In the genomic region with DNA sequence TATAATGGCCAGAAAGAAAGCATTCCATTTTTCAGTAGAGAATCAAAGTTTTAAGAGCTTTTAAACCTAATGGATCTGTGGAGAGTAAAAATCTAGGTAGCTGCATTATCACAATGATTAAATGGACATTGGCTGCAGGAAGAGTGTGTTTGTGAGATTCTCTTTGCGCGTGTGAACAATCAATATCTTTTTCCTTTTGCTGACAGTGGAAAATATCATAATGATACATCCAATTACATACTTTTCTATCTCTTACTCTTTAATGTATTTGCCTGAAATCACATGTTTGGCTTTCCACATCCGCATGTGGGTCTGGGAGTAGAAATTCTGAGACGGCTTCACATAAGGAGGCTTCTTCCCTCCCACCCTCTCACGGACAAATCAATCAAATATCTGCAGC, we compare ENCODE assay signal across 30 cellular contexts.
DNase-seq lines count a peak whose midpoint lies in the region; ATAC-seq and TF ChIP-seq lines count a peak whose summit lies in the region.
"Had no signal": no experiment of that assay in that cellular context is flagged by ENCODE, and none has a peak within 500 bp of the region (broad histone marks: within the 10 kb centered on the region; RNA-seq: fewer than 3 reads in every experiment).

No MANE protein-coding gene starts in this region.

- peak overlapping the region; percentile 78 to 93 for H3K27ac Mint-ChIP-seq in activated naive CD4-positive, alpha-beta T cell treated with anti-CD3 and anti-CD28 coated beads, Interleukin-2, amount 50 U/mL, for 72 hours
- peak overlapping the region; percentile 86 for H3K27ac Mint-ChIP-seq in activated T-helper 17 cell treated with anti-CD3 and anti-CD28 coated beads, Interleukin-2, amount 50 U/mL, for 72 hours

- DNase-seq in SK-N-SH (no peak), NAMALWA (ENCODE audit: low spot score) (no peak), SKM-1 treated with dmso at 0.1 percent for 144 hours (lab: John Stamatoyannopoulos, UW; ENCODE audit: unreplicated experiment) (no peak)
- DNase-seq in activated naive CD4-positive, alpha-beta T cell treated with anti-CD3 and anti-CD28 coated beads, Interleukin-2, amount 50 U/mL, for 72 hours (ENCODE audit: low spot score in 2 of 2): no peak
- no peak for DNase-seq in activated naive CD4-positive, alpha-beta T cell (lab: John Stamatoyannopoulos, UW)
- DNase-seq: activated CD4-positive, alpha-beta T cell treated with anti-CD3 and anti-CD28 coated beads, Interleukin-2, amount 10 ng/mL, durations not matched to agents 24 days and 14 days; Calu3; cortex of kidney; DMS79 treated with DMSO at 0.1 percent for 48 hours; effector memory CD8-positive, alpha-beta T cell; GF-D8; left cardiac atrium; NCI-H1436 treated with DMSO at 0.1 percent for 48 hours; NCI-H2107; NCI-H748 treated with DMSO at 0.1 percent for 48 hours; posterior cingulate gyrus; right cardiac atrium; stimulated activated CD4-positive, alpha-beta T cell treated with anti-CD3 and anti-CD28 coated beads, Interleukin-12 subunit alpha, Interleukin-12 subunit beta, amount 100 ng/mL, for 4 hours; stimulated activated CD4-positive, alpha-beta T cell treated with anti-CD3 and anti-CD28 coated beads, Interleukin-4, amount 100 ng/mL, for 24 hours had no signal

- POLR2A ChIA-PET in SK-N-SH (lab: Yijun Ruan, JAX): no interaction called here

- H3K27ac ChIP-seq in SK-N-SH (ENCODE audit: low read depth in 2 of 2, low read length in 1 of 2): no peak overlapping the region
- H3K27ac ChIP-seq: 22Rv1, ascending aorta, RWPE1, suprapubic skin, VCaP had no signal

- H3K79me2 ChIP-seq in SK-N-SH (ENCODE audit: insufficient read depth): no peaks in the 10 kb centered on the region

- peaks cover 8% of the 10 kb centered on the region for H3F3A ChIP-seq in SK-N-SH (replicated peaks; ENCODE audit: insufficient read depth)

- peaks cover 12 to 40% of the 10 kb centered on the region in 2 donors for H3K36me3 Mint-ChIP-seq in activated naive CD4-positive, alpha-beta T cell treated with anti-CD3 and anti-CD28 coated beads, Interleukin-2, amount 50 U/mL, for 72 hours
- peaks cover 5% of the 10 kb centered on the region for H3K36me3 Mint-ChIP-seq in activated T-helper 17 cell treated with anti-CD3 and anti-CD28 coated beads, Interleukin-2, amount 50 U/mL, for 72 hours (ENCODE audit: low read depth)
- H3K36me3 Mint-ChIP-seq: stimulated activated memory B cell treated with anti-CD40 and anti-IgM and Interleukin-4, amounts not matched to agents 10 μg/mL and 1 μg/mL and 100 μg/mL, for 72 hours had no signal

- H3K27me3 Mint-ChIP-seq in activated T-helper 17 cell treated with anti-CD3 and anti-CD28 coated beads, Interleukin-2, amount 50 U/mL, for 72 hours: no peaks in the 10 kb centered on the region
- H3K27me3 Mint-ChIP-seq: activated CD4-positive, alpha-beta T cell treated with anti-CD3 and anti-CD28 coated beads, Interleukin-2, amount 10 ng/mL, durations not matched to agents 24 days and 14 days; stimulated activated memory B cell treated with anti-CD40 and anti-IgM and Interleukin-4, amounts not matched to agents 10 μg/mL and 1 μg/mL and 100 μg/mL, for 72 hours had no signal

- H3K4me3 ChIP-seq in SK-N-SH (ENCODE audit: low read depth in 2 of 2, low read length in 1 of 2): no peak overlapping the region
- no peak overlapping the region for H3K4me3 ChIP-seq in skeletal muscle satellite cell (ENCODE audit: low read length)
- H3K4me3 ChIP-seq: ascending aorta, suprapubic skin had no signal

- CTCF ChIA-PET in SK-N-SH (lab: Yijun Ruan, JAX): interaction anchor here (0.6 to 1.6 kb wide), 3 partner anchors 34 to 1170 kb away, joined by 3 to 5 read pairs (median 3); no protein-coding TSS in a partner anchor

- peaks cover 0 to 2% of the 10 kb centered on the region in 2 donors for H3K9me3 Mint-ChIP-seq in activated naive CD4-positive, alpha-beta T cell treated with anti-CD3 and anti-CD28 coated beads, Interleukin-2, amount 50 U/mL, for 72 hours
- no peaks in the 10 kb centered on the region for H3K9me3 Mint-ChIP-seq in activated T-helper 17 cell treated with anti-CD3 and anti-CD28 coated beads, Interleukin-2, amount 50 U/mL, for 72 hours
- H3K9me3 Mint-ChIP-seq: activated CD4-positive, alpha-beta T cell treated with anti-CD3 and anti-CD28 coated beads, Interleukin-2, amount 10 ng/mL, durations not matched to agents 24 days and 14 days; effector memory CD8-positive, alpha-beta T cell; stimulated activated memory B cell treated with anti-CD40 and anti-IgM and Interleukin-4, amounts not matched to agents 10 μg/mL and 1 μg/mL and 100 μg/mL, for 72 hours had no signal

- H3K4me1 Mint-ChIP-seq in activated T-helper 17 cell treated with anti-CD3 and anti-CD28 coated beads, Interleukin-2, amount 50 U/mL, for 72 hours: peaks cover 58% of the 10 kb centered on the region

- H3K36me3 ChIP-seq in SK-N-SH (replicated peaks in 1 of 2; ENCODE audit: control insufficient read depth in 1 of 2, insufficient read depth in 2 of 2, low read length in 1 of 2) (no peaks in the 10 kb centered on the region), skeletal muscle satellite cell (ENCODE audit: insufficient read depth, low read length) (no peaks in the 10 kb centered on the region)
- H3K36me3 ChIP-seq: ascending aorta, suprapubic skin had no signal

- peak overlapping the region; percentile 69 for H3K4me2 ChIP-seq in SK-N-SH
- H3K4me2 ChIP-seq in skeletal muscle satellite cell (ENCODE audit: low read length): peak overlapping the region; percentile 54

- 0 out of 4 replicates have a peak, but pooled peaks cover 0 to 5% of the 10 kb centered on the region in 2 experiments for H3K4me1 ChIP-seq in SK-N-SH (ENCODE audit: control insufficient read depth in 1 of 2, insufficient read depth in 2 of 2, low read depth in 1 of 2, low read length in 1 of 2)
- H3K4me1 ChIP-seq in skeletal muscle satellite cell (ENCODE audit: control insufficient read depth, insufficient read depth, low read length): peaks cover 32% of the 10 kb centered on the region
- H3K4me1 ChIP-seq: ascending aorta had no signal

- H3K9me3 ChIP-seq in SK-N-SH (no peaks in the 10 kb centered on the region), skeletal muscle satellite cell (replicated peaks; ENCODE audit: low read length) (no peaks in the 10 kb centered on the region)
- H3K9me3 ChIP-seq: ascending aorta, suprapubic skin had no signal

- H3K9ac ChIP-seq in SK-N-SH: no peak overlapping the region
- H3K9ac ChIP-seq in skeletal muscle satellite cell (ENCODE audit: low read depth, low read length): peak overlapping the region; percentile 7

- no peak for TF ChIP-seq EP300 in SK-N-SH (IDR thresholded peaks at IDR 0.05; ENCODE audit: borderline replicate concordance in 1 of 2, low read depth in 1 of 2, low read length in 1 of 2)

- H3K9me2 ChIP-seq in SK-N-SH: no peaks in the 10 kb centered on the region

- no peak for TF ChIP-seq CTCF in SK-N-SH (IDR thresholded peaks at IDR 0.05)

- TF ChIP-seq RAD21 in SK-N-SH (IDR thresholded peaks at IDR 0.05; ENCODE audit: low read length): no peak

- no peaks in the 10 kb centered on the region for H4K20me1 ChIP-seq in SK-N-SH (ENCODE audit: insufficient read depth)

- H3K4me3 Mint-ChIP-seq in activated T-helper 17 cell treated with anti-CD3 and anti-CD28 coated beads, Interleukin-2, amount 50 U/mL, for 72 hours: peak overlapping the region; percentile 75
- H3K4me3 Mint-ChIP-seq: stimulated activated memory B cell treated with anti-CD40 and anti-IgM and Interleukin-4, amounts not matched to agents 10 μg/mL and 1 μg/mL and 100 μg/mL, for 72 hours had no signal

- H2AFZ ChIP-seq in SK-N-SH (ENCODE audit: low read depth): no peak overlapping the region

- H3K27me3 ChIP-seq in SK-N-SH (ENCODE audit: insufficient read depth) (peaks cover 57% of the 10 kb centered on the region), skeletal muscle satellite cell (ENCODE audit: control insufficient read depth, insufficient read depth, low read length) (no peaks in the 10 kb centered on the region)
- H3K27me3 ChIP-seq: ascending aorta had no signal

- ATAC-seq in SK-N-SH treated with all-trans-retinoic acid at 6 μM for 48 hours: no peak
- ATAC-seq in activated naive CD4-positive, alpha-beta T cell treated with anti-CD3 and anti-CD28 coated beads, Interleukin-2, amount 50 U/mL, for 72 hours: no peak
- no peak for ATAC-seq in activated T-helper 17 cell treated with anti-CD3 and anti-CD28 coated beads, Interleukin-2, amount 50 U/mL, for 72 hours (replicated peaks)
- ATAC-seq: effector memory CD8-positive, alpha-beta T cell; esophagus mucosa; HCT116; left cardiac atrium; right cardiac atrium; stimulated activated memory B cell treated with anti-CD40 and anti-IgM and Interleukin-4, amounts not matched to agents 10 μg/mL and 1 μg/mL and 100 μg/mL, for 72 hours had no signal

- WGBS in SK-N-SH (ENCODE audit: low lambda C conversion rate): 19% methylated on average over 5 of the region's 5 CpGs

TF ChIP-seq in SK-N-SH, 30 proteins besides CTCF, POLR2A, EP300 and RAD21 (continues in another document):
- TF ChIP-seq POLR2AphosphoS5 (IDR thresholded peaks at IDR 0.05; ENCODE audit: low read depth, low read length) (no peak), USF1 (IDR thresholded peaks at IDR 0.05; ENCODE audit: borderline replicate concordance, low read depth) (no peak), TAF1 (IDR thresholded peaks at IDR 0.05; ENCODE audit: borderline replicate concordance, low read depth, low read length) (no peak), RCOR1 (IDR thresholded peaks at IDR 0.05; ENCODE audit: low read length) (no peak), SIN3A (IDR thresholded peaks at IDR 0.05; ENCODE audit: borderline replicate concordance, low read depth, low read length) (no peak)

TF ChIP-seq in SK-N-SH treated with all-trans-retinoic acid at 6 μM for 48 hours, 23 proteins besides CTCF, POLR2A, EP300 and RAD21:
- TF ChIP-seq TOX (CRISPR knock-in tag; IDR thresholded peaks at IDR 0.05; ENCODE audit: borderline replicate concordance): no peak
